Comparison of ENCODE assay signal across 34 cellular contexts in the genomic region with DNA sequence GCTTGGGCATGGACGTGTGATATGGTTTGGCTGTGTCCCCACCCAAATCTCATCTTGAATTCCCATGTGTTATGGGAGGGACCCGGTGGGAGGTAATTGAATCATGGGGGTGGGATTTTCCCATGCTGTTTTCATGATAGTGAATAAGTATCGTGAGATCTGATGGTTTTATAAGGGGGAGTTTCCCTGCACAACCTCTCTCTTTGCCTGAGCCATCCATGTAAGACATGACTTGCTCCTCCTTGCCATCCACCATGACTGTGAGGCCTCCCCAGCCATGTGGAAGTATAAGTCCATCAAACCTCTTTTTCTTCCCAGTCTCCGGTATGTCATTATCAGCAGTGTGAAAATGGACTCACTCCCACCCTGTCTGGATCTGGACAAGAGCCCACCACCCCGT.
"Had no signal": no experiment of that assay in that cellular context is flagged by ENCODE, and none has a peak within 500 bp of the region (broad histone marks: within the 10 kb centered on the region; RNA-seq: fewer than 3 reads in every experiment).

No MANE protein-coding gene starts in this region.

- ATAC-seq: activated T-cell treated with anti-CD3 and anti-CD28 coated beads, Interleukin-2, amount 50 U/mL, for 4 hours; PC-3; SK-N-SH treated with all-trans-retinoic acid at 6 μM for 48 hours; T-cell; T-helper 17 cell had no signal

- DNase-seq: activated B cell treated with CpG ODN at 0.5 μM for 24 hours; activated CD4-positive, alpha-beta memory T cell treated with anti-CD3 and anti-CD28 coated beads for 36 hours; activated CD4-positive, alpha-beta T cell treated with anti-CD3 and anti-CD28 coated beads for 4 hours; activated CD4-positive, alpha-beta T cell treated with anti-CD3 and anti-CD28 coated beads, Interleukin-2, amount 50 U/mL, for 1 hour; activated CD4-positive, CD25-positive, alpha-beta regulatory T cell treated with anti-CD3 and anti-CD28 coated beads, Interleukin-2, amount 50 U/mL, for 72 hours; activated CD8-positive, alpha-beta memory T cell treated with anti-CD3 and anti-CD28 coated beads, Interleukin-2, amount 50 U/mL, for 4 hours; activated naive CD4-positive, alpha-beta T cell treated with Interleukin-2 at 50 U/mL for 16 hours; activated T-cell treated with anti-CD3 and anti-CD28 coated beads for 4 hours; activated T-cell treated with anti-CD3 and anti-CD28 coated beads, Interleukin-2, amount 50 U/mL, for 4 hours; central memory CD4-positive, alpha-beta T cell; Karpas-422; KBM-7; NCI-H1105; NCI-H1417 treated with DMSO at 0.1 percent for 48 hours; NCI-H187 treated with DMSO at 0.1 percent for 48 hours; NCI-H2081; NCI-H226; NCI-H446 treated with DMSO at 0.1 percent for 48 hours; NCI-H524; NCI-H69; PC-3; RPMI8226; SIG-M5; T-cell; T-helper 17 cell; T-helper 9 cell had no signal

- H3K27me3 ChIP-seq: Peyer's patch had no signal

- H3K27ac ChIP-seq: Peyer's patch, VCaP had no signal

- H3K36me3 Mint-ChIP-seq: activated CD4-positive, alpha-beta memory T cell treated with anti-CD3 and anti-CD28 coated beads for 36 hours had no signal

- FAIRE-seq: bronchial epithelial cell had no signal

- H3K4me3 Mint-ChIP-seq: activated B cell treated with CpG ODN at 0.5 μM for 24 hours; activated CD4-positive, alpha-beta memory T cell treated with anti-CD3 and anti-CD28 coated beads for 36 hours; activated naive CD4-positive, alpha-beta T cell treated with anti-CD3 and anti-CD28 coated beads, Interleukin-2, amount 50 U/mL, for 24 hours; activated naive CD8-positive, alpha-beta T cell treated with anti-CD3 and anti-CD28 coated beads, Interleukin-2, amount 10 ng/mL, durations not matched to agents 7 days and 5 days; activated T-cell treated with anti-CD3 and anti-CD28 coated beads, Interleukin-2, amount 50 U/mL, for 4 hours; activated T-helper 1 cell treated with anti-CD3 and anti-CD28 coated beads, Interleukin-12 subunit alpha, Interleukin-12 subunit beta, Interleukin-2, Interleukin-4 antibody, amounts not matched to agents 30 ng/mL and 10 ng/mL and 1 ng/mL, durations not matched to agents 14 hours and 24 hours and 36 hours; brain; T-cell; T-helper 17 cell had no signal

- H3K4me3 ChIP-seq: Peyer's patch had no signal

- H3K9me3 ChIP-seq: Peyer's patch had no signal

- H3K9me3 Mint-ChIP-seq: activated naive CD4-positive, alpha-beta T cell treated with anti-CD3 and anti-CD28 coated beads, Interleukin-2, amount 50 U/mL, for 24 hours had no signal

- H3K36me3 ChIP-seq: Peyer's patch had no signal

- H3K27ac Mint-ChIP-seq: activated B cell treated with CpG ODN at 0.5 μM for 24 hours; activated CD4-positive, alpha-beta memory T cell treated with anti-CD3 and anti-CD28 coated beads for 36 hours; activated naive CD4-positive, alpha-beta T cell treated with anti-CD3 and anti-CD28 coated beads, Interleukin-2, amount 50 U/mL, for 24 hours; activated naive CD8-positive, alpha-beta T cell treated with anti-CD3 and anti-CD28 coated beads, Interleukin-2, amount 10 ng/mL, durations not matched to agents 7 days and 5 days; activated T-helper 1 cell treated with anti-CD3 and anti-CD28 coated beads, Interleukin-12 subunit alpha, Interleukin-12 subunit beta, Interleukin-2, Interleukin-4 antibody, amounts not matched to agents 30 ng/mL and 10 ng/mL and 1 ng/mL, durations not matched to agents 14 hours and 24 hours and 36 hours; T-cell; T-helper 17 cell had no signal
